ENCODE assay signal across 23 cellular contexts in the genomic region with DNA sequence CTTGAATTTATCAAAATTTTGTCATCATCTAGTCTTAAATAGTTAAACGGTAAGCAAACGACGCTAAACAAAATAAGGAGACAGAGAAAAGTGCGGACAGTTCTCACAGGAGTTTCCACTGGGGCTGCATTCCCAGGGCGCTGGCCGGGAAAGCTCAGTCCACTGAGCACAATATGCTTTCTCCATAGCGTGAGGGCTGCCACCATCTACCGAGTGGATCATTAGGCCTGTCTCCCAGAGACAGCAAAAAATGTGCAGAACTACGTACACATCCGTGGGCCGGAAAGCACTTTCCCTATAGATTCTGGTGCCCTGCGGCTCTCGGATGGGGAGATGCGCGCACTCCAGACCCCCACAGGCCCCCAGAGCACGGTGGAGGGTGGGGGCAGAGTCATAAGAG.
A peak's percentile ranks its signal among the peaks of the same experiment; 100 is the strongest.
DNase-seq lines count a peak whose midpoint lies in the region; ATAC-seq, FAIRE-seq and TF ChIP-seq lines count a peak whose summit lies in the region.
"Had no signal": no experiment of that assay in that cellular context is flagged by ENCODE, and none has a peak within 500 bp of the region (broad histone marks: within the 10 kb centered on the region; RNA-seq: fewer than 3 reads in every experiment).

No MANE protein-coding gene starts in this region.

- H3K4me3 ChIP-seq in GM23338 (no peak overlapping the region), SK-N-SH (ENCODE audit: low read depth in 2 of 2, low read length in 1 of 2) (no peak overlapping the region), left ventricle myocardium inferior (no peak overlapping the region), sigmoid colon (no peak overlapping the region), pancreas (no peak overlapping the region)
- H3K4me3 ChIP-seq: cardiac muscle cell, esophagus muscularis mucosa had no signal

- H3K4me1 Mint-ChIP-seq in GM23338 = no peaks in the 10 kb centered on the region
- H3K4me1 Mint-ChIP-seq: activated CD4-positive, alpha-beta T cell treated with anti-CD3 and anti-CD28 coated beads for 36 hours; CD8-positive, alpha-beta memory T cell had no signal

- H3F3A ChIP-seq in GM23338 (replicated peaks; ENCODE audit: low read depth) = no peaks in the 10 kb centered on the region
- H3F3A ChIP-seq in SK-N-SH (replicated peaks; ENCODE audit: insufficient read depth) = peaks cover 7% of the 10 kb centered on the region

- no peak overlapping the region for H3K4me2 ChIP-seq in GM23338
- H3K4me2 ChIP-seq in SK-N-SH = peak overlapping the region; percentile 42; the same call in 1 of the 2 replicates

- H4K20me1 ChIP-seq in GM23338 (replicated peaks; ENCODE audit: insufficient read depth) (no peaks in the 10 kb centered on the region), SK-N-SH (ENCODE audit: insufficient read depth) (no peaks in the 10 kb centered on the region)

- DNase-seq in GM23338 (ENCODE audit: low spot score) (no peak), SK-N-SH (peak; percentile 40), left ventricle myocardium inferior (no peak), sigmoid colon (peak; percentile 35), pancreas (no peak), anterior cingulate cortex (lab: John Stamatoyannopoulos, UW) (no peak)
- no peak for DNase-seq in stimulated activated naive CD8-positive, alpha-beta T cell treated with anti-CD3 and anti-CD28 coated beads, Interleukin-15, Interleukin-2, amounts not matched to agents 100 U/mL and 50 U/mL, for 24 hours
- DNase-seq: activated CD4-positive, alpha-beta T cell treated with anti-CD3 and anti-CD28 coated beads for 36 hours; activated effector memory CD4-positive, alpha-beta T cell treated with anti-CD3 and anti-CD28 coated beads, Interleukin-2, amount 50 U/mL, for 16 hours; CD8-positive, alpha-beta memory T cell; DMS79; effector CD4-positive, alpha-beta T cell; KBM-7; NCI-H146; NCI-H69 had no signal

- H3K9me3 Mint-ChIP-seq in GM23338 = peaks cover 7% of the 10 kb centered on the region; the same call in 2 of the 3 replicates
- H3K9me3 Mint-ChIP-seq: CD8-positive, alpha-beta memory T cell had no signal

- intact Hi-C loops in left ventricle myocardium inferior (cut with micrococcal nuclease) = no loop called here
- intact Hi-C loops in sigmoid colon (cut with DNase I) = no loop called here
- intact Hi-C loops in pancreas (cut with DNase I) = no loop called here

- no peak overlapping the region for H3K27ac Mint-ChIP-seq in GM23338
- H3K27ac Mint-ChIP-seq: activated CD4-positive, alpha-beta T cell treated with anti-CD3 and anti-CD28 coated beads for 36 hours; CD8-positive, alpha-beta memory T cell had no signal

- ATAC-seq in GM23338 (no peak), HG02885 (IDR thresholded peaks at IDR 0.05; ENCODE audit: poor library complexity, unreplicated experiment) (no peak), pancreas (no peak)
- ATAC-seq in stimulated activated naive CD8-positive, alpha-beta T cell treated with anti-CD3 and anti-CD28 coated beads, Interleukin-15, Interleukin-2, amounts not matched to agents 100 U/mL and 50 U/mL, for 24 hours = no peak
- ATAC-seq: activated CD4-positive, alpha-beta T cell treated with anti-CD3 and anti-CD28 coated beads for 36 hours had no signal

- H3K27me3 ChIP-seq in GM23338 (ENCODE audit: insufficient read depth) (no peaks in the 10 kb centered on the region), SK-N-SH (ENCODE audit: insufficient read depth) (no peaks in the 10 kb centered on the region), left ventricle myocardium inferior (ENCODE audit: low read depth) (peaks cover 28% of the 10 kb centered on the region), sigmoid colon (no peaks in the 10 kb centered on the region), pancreas (no peaks in the 10 kb centered on the region)
- H3K27me3 ChIP-seq: cardiac muscle cell, esophagus muscularis mucosa, neutrophil had no signal

- H3K4me1 ChIP-seq in GM23338 (ENCODE audit: insufficient read depth) (no peaks in the 10 kb centered on the region), SK-N-SH (ENCODE audit: control insufficient read depth in 1 of 2, insufficient read depth in 2 of 2, low read depth in 1 of 2, low read length in 1 of 2) (peaks cover 0 to 8% of the 10 kb centered on the region in 2 experiments; a peak in 2 of 4 replicates), left ventricle myocardium inferior (no peaks in the 10 kb centered on the region), sigmoid colon (peaks cover 0 to 18% (median 10%) of the 10 kb centered on the region in 4 donors), pancreas (no peaks in the 10 kb centered on the region)

- no peak for TF ChIP-seq CTCF in GM23338 (conservative IDR thresholded peaks at IDR 0.05; ENCODE audit: low read depth in 2 of 2)
- TF ChIP-seq CTCF in SK-N-SH (IDR thresholded peaks at IDR 0.05) = no peak
- no peak for TF ChIP-seq CTCF in left ventricle myocardium inferior (IDR thresholded peaks at IDR 0.05; ENCODE audit: borderline replicate concordance)
- no peak for TF ChIP-seq CTCF in sigmoid colon (IDR thresholded peaks at IDR 0.05)
- TF ChIP-seq CTCF in pancreas (IDR thresholded peaks at IDR 0.05) = no peak

- H3K9ac ChIP-seq in SK-N-SH = peak overlapping the region; percentile 53; the same call in 1 of the 2 replicates

- CTCF ChIA-PET in SK-N-SH (lab: Yijun Ruan, JAX) = no interaction called here

- TF ChIP-seq POLR2A in sigmoid colon (IDR thresholded peaks at IDR 0.05) = no peak

- no peak for TF ChIP-seq RAD21 in SK-N-SH (IDR thresholded peaks at IDR 0.05; ENCODE audit: low read length)

- POLR2A ChIA-PET in SK-N-SH (lab: Yijun Ruan, JAX) = no interaction called here

- H3K36me3 ChIP-seq in GM23338 (ENCODE audit: insufficient read depth) (no peaks in the 10 kb centered on the region), SK-N-SH (replicated peaks in 1 of 2; ENCODE audit: control insufficient read depth in 1 of 2, insufficient read depth in 2 of 2, low read length in 1 of 2) (no peaks in the 10 kb centered on the region), left ventricle myocardium inferior (no peaks in the 10 kb centered on the region), sigmoid colon (no peaks in the 10 kb centered on the region), pancreas (no peaks in the 10 kb centered on the region)
- H3K36me3 ChIP-seq: cardiac muscle cell, esophagus muscularis mucosa, neutrophil had no signal

- H3K79me2 ChIP-seq in GM23338 (replicated peaks; ENCODE audit: insufficient read depth) = no peaks in the 10 kb centered on the region
- H3K79me2 ChIP-seq in SK-N-SH (ENCODE audit: insufficient read depth) = no peaks in the 10 kb centered on the region

- H3K27ac ChIP-seq in GM23338 (ENCODE audit: low read depth) (no peak overlapping the region), SK-N-SH (ENCODE audit: low read depth in 2 of 2, low read length in 1 of 2) (peak overlapping the region in 1 of 2 experiments; percentile 86; a peak in 2 of 4 replicates), left ventricle myocardium inferior (replicated peaks) (peak overlapping the region; percentile 72), sigmoid colon (no peak overlapping the region), pancreas (no peak overlapping the region)
- H3K27ac ChIP-seq: cardiac muscle cell, esophagus muscularis mucosa, neutrophil had no signal

- H2AFZ ChIP-seq in GM23338 = peak overlapping the region; percentile 32; the same call in 1 of the 2 replicates
- H2AFZ ChIP-seq in SK-N-SH (ENCODE audit: low read depth) = peak overlapping the region; percentile 7; the same call in 1 of the 2 replicates

- H3K9me3 ChIP-seq in SK-N-SH (no peaks in the 10 kb centered on the region), left ventricle myocardium inferior (replicated peaks) (no peaks in the 10 kb centered on the region), sigmoid colon (no peaks in the 10 kb centered on the region), pancreas (no peaks in the 10 kb centered on the region)
- H3K9me3 ChIP-seq: esophagus muscularis mucosa, neutrophil had no signal

- 63% methylated on average over 16 of the region's 16 CpGs for WGBS in SK-N-SH (ENCODE audit: low lambda C conversion rate)
- 87% methylated on average over 16 of the region's 16 CpGs for WGBS in sigmoid colon, 2 donors
- WGBS in pancreas, 2 donors = 60 to 70% methylated on average over 16 of the region's 16 CpGs

- TF ChIP-seq EP300 in SK-N-SH (IDR thresholded peaks at IDR 0.05; ENCODE audit: borderline replicate concordance in 1 of 2, low read depth in 1 of 2, low read length in 1 of 2) (no peak), sigmoid colon (IDR thresholded peaks at IDR 0.05) (no peak)

- peaks cover 7% of the 10 kb centered on the region for H3K27me3 Mint-ChIP-seq in GM23338 (ENCODE audit: insufficient read depth, low read depth, poor library complexity)
- H3K27me3 Mint-ChIP-seq: activated CD4-positive, alpha-beta T cell treated with anti-CD3 and anti-CD28 coated beads for 36 hours had no signal

- no peak overlapping the region for H3K4me3 Mint-ChIP-seq in GM23338
- H3K4me3 Mint-ChIP-seq: activated CD4-positive, alpha-beta T cell treated with anti-CD3 and anti-CD28 coated beads for 36 hours; CD8-positive, alpha-beta memory T cell had no signal

- no peak for FAIRE-seq in pancreas (lab: Jason Lieb, UNC)
- FAIRE-seq: GM12891, GM19239, H1, TTC549 had no signal

- peaks cover 3% of the 10 kb centered on the region; the same call in 1 of the 3 replicates for H3K36me3 Mint-ChIP-seq in GM23338 (ENCODE audit: low read depth)
- H3K36me3 Mint-ChIP-seq: CD8-positive, alpha-beta memory T cell had no signal

- H3K9me2 ChIP-seq in GM23338 (ENCODE audit: insufficient read depth) = no peaks in the 10 kb centered on the region
- H3K9me2 ChIP-seq in SK-N-SH = no peaks in the 10 kb centered on the region

TF ChIP-seq in GM23338, 12 proteins besides CTCF, POLR2A, EP300 and RAD21 (continues in another document):
- TF ChIP-seq JUNB (IDR thresholded peaks at IDR 0.05; ENCODE audit: unreplicated experiment) (no peak), ZNF114 (CRISPR knock-in tag; IDR thresholded peaks at IDR 0.05) (no peak), POLR2AphosphoS5 (IDR thresholded peaks at IDR 0.05; ENCODE audit: low read depth) (no peak), EZH2phosphoT487 (IDR thresholded peaks at IDR 0.05; ENCODE audit: unreplicated experiment) (no peak)

TF ChIP-seq in SK-N-SH, 30 proteins besides CTCF, POLR2A, EP300 and RAD21 (continues in another document):
- TF ChIP-seq FOXJ3 (CRISPR knock-in tag; IDR thresholded peaks at IDR 0.05) = no peak
- TF ChIP-seq POLR2AphosphoS5 (IDR thresholded peaks at IDR 0.05; ENCODE audit: low read depth, low read length) = no peak
- TF ChIP-seq EZH2phosphoT487 (IDR thresholded peaks at IDR 0.05; ENCODE audit: borderline replicate concordance, low read depth) = no peak
- no peak for TF ChIP-seq GATA2 (CRISPR knock-in tag; IDR thresholded peaks at IDR 0.05)
- TF ChIP-seq MXI1 (IDR thresholded peaks at IDR 0.05; ENCODE audit: low read depth, low read length) = no peak
- TF ChIP-seq, protein P1, sequence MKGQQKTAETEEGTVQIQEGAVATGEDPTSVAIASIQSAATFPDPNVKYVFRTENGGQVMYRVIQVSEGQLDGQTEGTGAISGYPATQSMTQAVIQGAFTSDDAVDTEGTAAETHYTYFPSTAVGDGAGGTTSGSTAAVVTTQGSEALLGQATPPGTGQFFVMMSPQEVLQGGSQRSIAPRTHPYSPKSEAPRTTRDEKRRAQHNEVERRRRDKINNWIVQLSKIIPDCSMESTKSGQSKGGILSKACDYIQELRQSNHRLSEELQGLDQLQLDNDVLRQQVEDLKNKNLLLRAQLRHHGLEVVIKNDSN (IDR thresholded peaks at IDR 0.05; ENCODE audit: borderline replicate concordance, low read depth) = no peak
- TF ChIP-seq RFX5 (IDR thresholded peaks at IDR 0.05; ENCODE audit: low read length) = no peak

Comparison
In these comparisons a context has a peak if more than half of its experiments do, and no peak if none do; other contexts are left out.
1. DNase-seq: peak in SK-N-SH (single experiment) and sigmoid colon (single experiment); none in GM23338 (single experiment), left ventricle myocardium inferior (single experiment), pancreas (0 of 6), anterior cingulate cortex (0 of 58) and stimulated activated naive CD8-positive, alpha-beta T cell treated with anti-CD3 and anti-CD28 coated beads, Interleukin-15, Interleukin-2, amounts not matched to agents 100 U/mL and 50 U/mL, for 24 hours (single experiment).